9 cellular contexts compared by ENCODE assay signal in genomic region chr19:12959482-12959881, GRCh38. TPM values are rescaled to one million over a fixed set of nuclear protein-coding genes. Genes with fewer than 3 reads are reported as not detected.
"Had no signal": no experiment of that assay in that cellular context is flagged by ENCODE, and none has a peak within 500 bp of the region (broad histone marks: within the 10 kb centered on the region; RNA-seq: fewer than 3 reads in every experiment).

No MANE protein-coding gene starts in this region.

- H3K4me3 ChIP-seq: GM23248, HAP-1 had no signal

- ATAC-seq: HCT116 had no signal

- H3K27ac ChIP-seq: GM23248, HL-60 had no signal

- H3K9me3 ChIP-seq: HAP-1 had no signal

- DNase-seq: GM23248, GOT3, H7, HFFc6, IMR-90, KBM-7 had no signal

- H2AFZ ChIP-seq: GM23248 had no signal

- H3K9ac ChIP-seq: GM23248 had no signal

RNA-seq across cellular contexts. Expression of gene DAND5, which starts 9.9 kb away (rescaled TPM):
- total RNA-seq: GM23248, H7, HFFc6, IMR-90 had no signal
- polyA plus RNA-seq: GM23248 had no signal
